10 cellular contexts compared by ENCODE assay signal in the genomic region with DNA sequence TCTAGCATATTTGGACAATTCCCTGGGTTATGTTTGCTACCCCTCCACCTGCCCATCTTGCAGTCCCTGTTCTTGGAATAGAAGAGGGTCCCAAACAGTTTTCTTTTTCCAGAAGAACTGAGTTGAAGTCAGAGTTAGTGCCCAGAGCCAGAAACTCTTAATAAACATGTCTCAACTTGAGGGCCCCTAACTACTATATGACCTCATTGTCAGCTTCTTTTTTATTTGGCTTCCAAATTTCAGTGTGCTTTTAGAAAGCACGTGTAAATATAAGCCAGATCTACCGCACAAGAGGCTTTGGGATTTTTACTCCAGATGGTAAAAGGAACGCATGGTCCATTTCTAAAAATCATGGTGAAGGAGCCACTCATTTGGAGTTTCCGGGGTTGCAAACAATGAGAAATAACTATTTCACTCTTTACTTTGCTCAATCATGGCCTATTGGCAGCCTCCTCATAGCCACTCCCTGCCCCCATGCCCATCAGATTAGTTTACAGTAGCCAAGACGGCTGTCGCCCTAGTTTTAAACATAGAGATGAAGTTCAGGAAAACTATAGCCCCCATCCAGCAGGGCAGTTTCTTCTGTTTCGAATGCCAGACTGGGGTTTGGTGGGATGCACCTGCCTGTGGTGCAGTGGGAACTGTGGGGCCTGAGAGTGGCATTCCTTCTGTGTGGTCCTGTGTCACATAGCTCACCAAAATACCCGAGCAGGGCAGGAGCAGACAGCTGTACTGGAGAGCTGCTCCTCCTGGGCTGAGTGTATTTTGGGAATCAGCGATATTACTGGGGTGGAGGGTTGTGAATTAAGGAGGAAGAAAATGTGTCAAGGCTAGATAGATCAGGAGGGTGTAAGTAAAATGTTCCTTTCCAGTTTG. TPM values are rescaled to one million over a fixed set of nuclear protein-coding genes. Genes with fewer than 3 reads are reported as not detected.
A peak's percentile ranks its signal among the peaks of the same experiment; 100 is the strongest.
DNase-seq lines count a peak whose midpoint lies in the region; ATAC-seq and TF ChIP-seq lines count a peak whose summit lies in the region.
"Had no signal": no experiment of that assay in that cellular context is flagged by ENCODE, and none has a peak within 500 bp of the region (broad histone marks: within the 10 kb centered on the region; RNA-seq: fewer than 3 reads in every experiment).

No MANE protein-coding gene starts in this region.

- peak overlapping the region; percentile 98 for H3K4me2 ChIP-seq in GM23338

- no peaks in the 10 kb centered on the region for H3K9me2 ChIP-seq in GM23338 (ENCODE audit: insufficient read depth)

- H3K36me3 Mint-ChIP-seq in GM23338 (ENCODE audit: low read depth), result no peaks in the 10 kb centered on the region; the same call in 2 of the 3 replicates

- no peak for ATAC-seq in GM23338
- no peak for ATAC-seq in HG03108 (IDR thresholded peaks at IDR 0.05; ENCODE audit: unreplicated experiment)
- no peak for ATAC-seq in GM21381 (IDR thresholded peaks at IDR 0.05; ENCODE audit: unreplicated experiment)

- no peaks in the 10 kb centered on the region for H4K20me1 ChIP-seq in GM23338 (replicated peaks; ENCODE audit: insufficient read depth)

- peaks cover 39% of the 10 kb centered on the region for H3K4me1 Mint-ChIP-seq in GM23338

- H3F3A ChIP-seq in GM23338 (replicated peaks; ENCODE audit: low read depth), result 0 out of 2 replicates have a peak, but pooled peaks cover 12% of the 10 kb centered on the region

- intact Hi-C loops in esophagus squamous epithelium (cut with DNase I), result no loop called here

- peak overlapping the region; percentile 94 for H3K4me3 Mint-ChIP-seq in GM23338

- peaks cover 10% of the 10 kb centered on the region for H3K27me3 Mint-ChIP-seq in GM23338 (ENCODE audit: insufficient read depth, low read depth, poor library complexity)

- H3K27me3 ChIP-seq in GM23338 (ENCODE audit: insufficient read depth), result peaks cover 30% of the 10 kb centered on the region
- H3K27me3 ChIP-seq in esophagus squamous epithelium, result peaks cover 0 to 19% (median 0%) of the 10 kb centered on the region in 4 donors
- H3K27me3 ChIP-seq in neuron (ENCODE audit: insufficient read depth, low read length), result peaks cover 5% of the 10 kb centered on the region
- H3K27me3 ChIP-seq: tibial artery had no signal

- H3K27ac ChIP-seq in GM23338 (ENCODE audit: low read depth) (no peak overlapping the region), esophagus squamous epithelium (peak overlapping the region; percentile 71 to 86 (median 84))

- no peak for TF ChIP-seq CTCF in GM23338 (conservative IDR thresholded peaks at IDR 0.05; ENCODE audit: low read depth in 2 of 2)
- no peak for TF ChIP-seq CTCF in esophagus squamous epithelium (IDR thresholded peaks at IDR 0.05)

- H2AFZ ChIP-seq in GM23338, result no peak overlapping the region; the same call in 1 of the 2 replicates
- no peak overlapping the region for H2AFZ ChIP-seq in neuron (ENCODE audit: low read depth, low read length)

- H3K4me1 ChIP-seq in GM23338 (ENCODE audit: insufficient read depth), result peaks cover 16% of the 10 kb centered on the region; the same call in 1 of the 2 replicates
- peaks cover 16 to 38% (median 17%) of the 10 kb centered on the region in 3 donors for H3K4me1 ChIP-seq in esophagus squamous epithelium
- peaks cover 20% of the 10 kb centered on the region for H3K4me1 ChIP-seq in neuron (ENCODE audit: insufficient read depth, low read length)

- TF ChIP-seq POLR2A in esophagus squamous epithelium (IDR thresholded peaks at IDR 0.05), result no peak

- WGBS in esophagus squamous epithelium, 2 donors, result 39 to 56% methylated on average over 9 of the region's 9 CpGs

- H3K4me3 ChIP-seq in GM23338, result peak overlapping the region; percentile 97
- peak overlapping the region in 3 of 4 donors; percentile 54 to 86 (median 80) for H3K4me3 ChIP-seq in esophagus squamous epithelium
- peak overlapping the region; percentile 93 for H3K4me3 ChIP-seq in neuron (ENCODE audit: low read length)

- H3K27ac Mint-ChIP-seq in GM23338, result no peak overlapping the region

- no peak for DNase-seq in GM23338 (ENCODE audit: low spot score)
- peak; percentile 59 for DNase-seq in OCI-M1 (lab: John Stamatoyannopoulos, UW)
- no peak for DNase-seq in esophagus squamous epithelium (lab: John Stamatoyannopoulos, UW)
- DNase-seq in activated effector memory CD4-positive, alpha-beta T cell treated with anti-CD3 and anti-CD28 coated beads, Interleukin-2, amount 50 U/mL, for 16 hours, result no peak
- DNase-seq: activated CD8-positive, alpha-beta memory T cell treated with anti-CD3 and anti-CD28 coated beads for 24 hours; dermis blood vessel endothelial cell had no signal

- no peaks in the 10 kb centered on the region; the same call in 2 of the 3 replicates for H3K9me3 Mint-ChIP-seq in GM23338

- H3K79me2 ChIP-seq in GM23338 (replicated peaks; ENCODE audit: insufficient read depth), result no peaks in the 10 kb centered on the region

- H3K9me3 ChIP-seq in esophagus squamous epithelium (no peaks in the 10 kb centered on the region), neuron (ENCODE audit: low read length) (no peaks in the 10 kb centered on the region)
- H3K9me3 ChIP-seq: tibial artery had no signal

- no peaks in the 10 kb centered on the region for H3K36me3 ChIP-seq in GM23338 (ENCODE audit: insufficient read depth)
- no peaks in the 10 kb centered on the region for H3K36me3 ChIP-seq in esophagus squamous epithelium
- no peaks in the 10 kb centered on the region for H3K36me3 ChIP-seq in neuron (ENCODE audit: insufficient read depth, low read length)
- H3K36me3 ChIP-seq: tibial artery had no signal

TF ChIP-seq in GM23338, 12 proteins besides CTCF, POLR2A, EP300 and RAD21 (continues in another document):
- TF ChIP-seq, protein P1, sequence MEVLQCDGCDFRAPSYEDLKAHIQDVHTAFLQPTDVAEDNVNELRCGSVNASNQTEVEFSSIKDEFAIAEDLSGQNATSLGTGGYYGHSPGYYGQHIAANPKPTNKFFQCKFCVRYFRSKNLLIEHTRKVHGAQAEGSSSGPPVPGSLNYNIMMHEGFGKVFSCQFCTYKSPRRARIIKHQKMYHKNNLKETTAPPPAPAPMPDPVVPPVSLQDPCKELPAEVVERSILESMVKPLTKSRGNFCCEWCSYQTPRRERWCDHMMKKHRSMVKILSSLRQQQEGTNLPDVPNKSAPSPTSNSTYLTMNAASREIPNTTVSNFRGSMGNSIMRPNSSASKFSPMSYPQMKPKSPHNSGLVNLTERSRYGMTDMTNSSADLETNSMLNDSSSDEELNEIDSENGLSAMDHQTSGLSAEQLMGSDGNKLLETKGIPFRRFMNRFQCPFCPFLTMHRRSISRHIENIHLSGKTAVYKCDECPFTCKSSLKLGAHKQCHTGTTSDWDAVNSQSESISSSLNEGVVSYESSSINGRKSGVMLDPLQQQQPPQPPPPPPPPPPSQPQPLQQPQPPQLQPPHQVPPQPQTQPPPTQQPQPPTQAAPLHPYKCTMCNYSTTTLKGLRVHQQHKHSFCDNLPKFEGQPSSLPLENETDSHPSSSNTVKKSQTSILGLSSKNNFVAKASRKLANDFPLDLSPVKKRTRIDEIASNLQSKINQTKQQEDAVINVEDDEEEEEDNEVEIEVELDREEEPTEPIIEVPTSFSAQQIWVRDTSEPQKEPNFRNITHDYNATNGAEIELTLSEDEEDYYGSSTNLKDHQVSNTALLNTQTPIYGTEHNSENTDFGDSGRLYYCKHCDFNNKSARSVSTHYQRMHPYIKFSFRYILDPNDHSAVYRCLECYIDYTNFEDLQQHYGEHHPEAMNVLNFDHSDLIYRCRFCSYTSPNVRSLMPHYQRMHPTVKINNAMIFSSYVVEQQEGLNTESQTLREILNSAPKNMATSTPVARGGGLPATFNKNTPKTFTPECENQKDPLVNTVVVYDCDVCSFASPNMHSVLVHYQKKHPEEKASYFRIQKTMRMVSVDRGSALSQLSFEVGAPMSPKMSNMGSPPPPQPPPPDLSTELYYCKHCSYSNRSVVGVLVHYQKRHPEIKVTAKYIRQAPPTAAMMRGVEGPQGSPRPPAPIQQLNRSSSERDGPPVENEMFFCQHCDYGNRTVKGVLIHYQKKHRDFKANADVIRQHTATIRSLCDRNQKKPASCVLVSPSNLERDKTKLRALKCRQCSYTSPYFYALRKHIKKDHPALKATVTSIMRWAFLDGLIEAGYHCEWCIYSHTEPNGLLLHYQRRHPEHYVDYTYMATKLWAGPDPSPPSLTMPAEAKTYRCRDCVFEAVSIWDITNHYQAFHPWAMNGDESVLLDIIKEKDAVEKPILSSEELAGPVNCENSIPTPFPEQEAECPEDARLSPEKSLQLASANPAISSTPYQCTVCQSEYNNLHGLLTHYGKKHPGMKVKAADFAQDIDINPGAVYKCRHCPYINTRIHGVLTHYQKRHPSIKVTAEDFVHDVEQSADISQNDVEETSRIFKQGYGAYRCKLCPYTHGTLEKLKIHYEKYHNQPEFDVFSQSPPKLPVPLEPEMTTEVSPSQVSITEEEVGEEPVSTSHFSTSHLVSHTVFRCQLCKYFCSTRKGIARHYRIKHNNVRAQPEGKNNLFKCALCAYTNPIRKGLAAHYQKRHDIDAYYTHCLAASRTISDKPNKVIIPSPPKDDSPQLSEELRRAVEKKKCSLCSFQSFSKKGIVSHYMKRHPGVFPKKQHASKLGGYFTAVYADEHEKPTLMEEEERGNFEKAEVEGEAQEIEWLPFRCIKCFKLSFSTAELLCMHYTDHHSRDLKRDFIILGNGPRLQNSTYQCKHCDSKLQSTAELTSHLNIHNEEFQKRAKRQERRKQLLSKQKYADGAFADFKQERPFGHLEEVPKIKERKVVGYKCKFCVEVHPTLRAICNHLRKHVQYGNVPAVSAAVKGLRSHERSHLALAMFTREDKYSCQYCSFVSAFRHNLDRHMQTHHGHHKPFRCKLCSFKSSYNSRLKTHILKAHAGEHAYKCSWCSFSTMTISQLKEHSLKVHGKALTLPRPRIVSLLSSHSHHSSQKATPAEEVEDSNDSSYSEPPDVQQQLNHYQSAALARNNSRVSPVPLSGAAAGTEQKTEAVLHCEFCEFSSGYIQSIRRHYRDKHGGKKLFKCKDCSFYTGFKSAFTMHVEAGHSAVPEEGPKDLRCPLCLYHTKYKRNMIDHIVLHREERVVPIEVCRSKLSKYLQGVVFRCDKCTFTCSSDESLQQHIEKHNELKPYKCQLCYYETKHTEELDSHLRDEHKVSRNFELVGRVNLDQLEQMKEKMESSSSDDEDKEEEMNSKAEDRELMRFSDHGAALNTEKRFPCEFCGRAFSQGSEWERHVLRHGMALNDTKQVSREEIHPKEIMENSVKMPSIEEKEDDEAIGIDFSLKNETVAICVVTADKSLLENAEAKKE (CRISPR knock-in tag; IDR thresholded peaks at IDR 0.05), result no peak
- no peak for TF ChIP-seq ZNF331 (CRISPR knock-in tag; IDR thresholded peaks at IDR 0.05; ENCODE audit: low read depth)
- TF ChIP-seq EZH2phosphoT487 (IDR thresholded peaks at IDR 0.05; ENCODE audit: unreplicated experiment), result no peak
- TF ChIP-seq POLR2AphosphoS5 (IDR thresholded peaks at IDR 0.05; ENCODE audit: low read depth), result no peak
- no peak for TF ChIP-seq JUNB (IDR thresholded peaks at IDR 0.05; ENCODE audit: unreplicated experiment)
- TF ChIP-seq STAT1 (IDR thresholded peaks at IDR 0.05; ENCODE audit: unreplicated experiment), result no peak
- TF ChIP-seq EZH2 (IDR thresholded peaks at IDR 0.05; ENCODE audit: low read depth, unreplicated experiment), result no peak

RNA-seq across cellular contexts. Expression of a gene that starts 1.7 kb away (rescaled TPM):
- 3.7 and 4.5 TPM in 2 replicates for total RNA-seq in GM23338 (2014; rRNA removed; shearing (Covaris generic))
- polyA plus RNA-seq in GM23338 (2016; fragmentation: Nextera tagmentation; extraction: Ambion mirVana), result 3.3 and 3.5 TPM in 2 replicates
- total RNA-seq in esophagus squamous epithelium, result 1 to 10 TPM; 4.4 to 7.6 (median 5.2) TPM
